Comparison of ENCODE assay signal across 8 cellular contexts in genomic region chr1:6603424-6603850, GRCh38. TPM values are rescaled to one million over a fixed set of nuclear protein-coding genes. Genes with fewer than 3 reads are reported as not detected.
DNase-seq lines count a peak whose midpoint lies in the region; ATAC-seq, FAIRE-seq and TF ChIP-seq lines count a peak whose summit lies in the region.

No MANE protein-coding gene starts in this region.

- peaks cover 5% of the 10 kb centered on the region for H3K27me3 Mint-ChIP-seq in activated naive CD8-positive, alpha-beta T cell treated with anti-CD3 and anti-CD28 coated beads, Interleukin-2, amount 10 ng/mL, durations not matched to agents 7 days and 5 days

- intact Hi-C loops in left ventricle myocardium superior (cut with micrococcal nuclease) = no loop called here

- H3K36me3 Mint-ChIP-seq in activated naive CD8-positive, alpha-beta T cell treated with anti-CD3 and anti-CD28 coated beads, Interleukin-2, amount 10 ng/mL, durations not matched to agents 7 days and 5 days = no peaks in the 10 kb centered on the region

- H3K9me3 Mint-ChIP-seq in activated naive CD8-positive, alpha-beta T cell treated with anti-CD3 and anti-CD28 coated beads, Interleukin-2, amount 10 ng/mL, durations not matched to agents 7 days and 5 days = no peaks in the 10 kb centered on the region

- peak; percentile 66 for DNase-seq in GM12865 (ENCODE audit: low read depth)
- DNase-seq in SIG-M5 treated with dmso at 0.1 percent for 504 hours (lab: John Stamatoyannopoulos, UW; ENCODE audit: unreplicated experiment) = peak; percentile 58
- DNase-seq in activated naive CD8-positive, alpha-beta T cell treated with anti-CD3 and anti-CD28 coated beads, Interleukin-2, amount 10 ng/mL, durations not matched to agents 7 days and 5 days = peak; percentile 73
- peak; percentile 73 for DNase-seq in left ventricle myocardium superior
- peak; percentile 74 for DNase-seq in renal cortical epithelial cell (ENCODE audit: low read depth)
- DNase-seq in D721Med (ENCODE audit: insufficient read length, low spot score) = no peak
- DNase-seq in NK-92 treated with Interleukin-12 subunit alpha and Interleukin-12 subunit beta, amount 100 ng/mL, for 24 hours (lab: John Stamatoyannopoulos, UW) = no peak

- no peak for FAIRE-seq in D721Med (lab: Jason Lieb, UNC)

- POLR2A ChIA-PET in activated naive CD8-positive, alpha-beta T cell treated with anti-CD3 and anti-CD28 coated beads, Interleukin-2, amount 10 ng/mL, durations not matched to agents 7 days and 5 days (lab: Charles Lee) = interaction anchor here (0.8 to 4.6 kb wide), 9 partner anchors 9 to 113 kb away, joined by 3 to 38 read pairs (median 4); partner anchors contain the start of genes NOL9, PHF13, TAS1R1 and ZBTB48

- peak overlapping the region; percentile 64 for H3K4me3 ChIP-seq in GM12865 (ENCODE audit: low read depth, low read length)

- peaks cover 25% of the 10 kb centered on the region for H3K4me1 Mint-ChIP-seq in activated naive CD8-positive, alpha-beta T cell treated with anti-CD3 and anti-CD28 coated beads, Interleukin-2, amount 10 ng/mL, durations not matched to agents 7 days and 5 days

- ATAC-seq in HG02938 (IDR thresholded peaks at IDR 0.05; ENCODE audit: unreplicated experiment) = peak; percentile 28
- peak; percentile 6 for ATAC-seq in activated naive CD8-positive, alpha-beta T cell treated with anti-CD3 and anti-CD28 coated beads, Interleukin-2, amount 10 ng/mL, durations not matched to agents 7 days and 5 days (ENCODE audit: low read depth)
- ATAC-seq in left ventricle myocardium superior = peak; percentile 26

- peak overlapping the region; percentile 83 for H3K4me3 Mint-ChIP-seq in activated naive CD8-positive, alpha-beta T cell treated with anti-CD3 and anti-CD28 coated beads, Interleukin-2, amount 10 ng/mL, durations not matched to agents 7 days and 5 days

- peak overlapping the region; percentile 94 for H3K27ac Mint-ChIP-seq in activated naive CD8-positive, alpha-beta T cell treated with anti-CD3 and anti-CD28 coated beads, Interleukin-2, amount 10 ng/mL, durations not matched to agents 7 days and 5 days

- no peak for TF ChIP-seq CTCF in GM12865 (IDR thresholded peaks at IDR 0.05; ENCODE audit: insufficient read depth, low read depth, low read length, missing control alignments)
- TF ChIP-seq CTCF in D721Med (IDR thresholded peaks at IDR 0.05; ENCODE audit: insufficient read depth, missing control alignments) = no peak

RNA-seq across cellular contexts. Expression of gene KLHL21, which starts 0.8 kb away (rescaled TPM):
- total RNA-seq in activated naive CD8-positive, alpha-beta T cell treated with anti-CD3 and anti-CD28 coated beads, Interleukin-2, amount 10 ng/mL, durations not matched to agents 7 days and 5 days = 10 to 100 TPM; 39.0 to 42.0 TPM
- total RNA-seq in left ventricle myocardium superior (131 TPM), renal cortical epithelial cell (29.5 and 59.7 TPM in 2 replicates)

RNA-seq across cellular contexts. Expression of gene PHF13, which starts 10.1 kb away (rescaled TPM):
- 10 to 100 TPM; 12.1 TPM for total RNA-seq in activated naive CD8-positive, alpha-beta T cell treated with anti-CD3 and anti-CD28 coated beads, Interleukin-2, amount 10 ng/mL, durations not matched to agents 7 days and 5 days
- total RNA-seq in left ventricle myocardium superior (7.5 TPM), renal cortical epithelial cell (8.2 and 22.4 TPM in 2 replicates)

RNA-seq across cellular contexts. Expression of gene THAP3, which starts 21.2 kb away (rescaled TPM):
- 10 to 100 TPM; 21.5 to 25.4 TPM for total RNA-seq in activated naive CD8-positive, alpha-beta T cell treated with anti-CD3 and anti-CD28 coated beads, Interleukin-2, amount 10 ng/mL, durations not matched to agents 7 days and 5 days
- total RNA-seq in left ventricle myocardium superior = 14.9 TPM
- 17.0 and 20.9 TPM in 2 replicates for total RNA-seq in renal cortical epithelial cell

RNA-seq across cellular contexts. Expression of gene ZBTB48, which starts 23.6 kb away (rescaled TPM):
- 10 to 100 TPM; 42.7 to 52.9 TPM for total RNA-seq in activated naive CD8-positive, alpha-beta T cell treated with anti-CD3 and anti-CD28 coated beads, Interleukin-2, amount 10 ng/mL, durations not matched to agents 7 days and 5 days
- 13.3 TPM for total RNA-seq in left ventricle myocardium superior
- total RNA-seq in renal cortical epithelial cell = 19.3 and 21.2 TPM in 2 replicates

RNA-seq across cellular contexts. Expression of gene TAS1R1, which starts 48.3 kb away (rescaled TPM):
- not detected for total RNA-seq in activated naive CD8-positive, alpha-beta T cell treated with anti-CD3 and anti-CD28 coated beads, Interleukin-2, amount 10 ng/mL, durations not matched to agents 7 days and 5 days
- total RNA-seq in left ventricle myocardium superior (not detected), renal cortical epithelial cell (not detected in 2 replicates)

Comparison
In these comparisons a context has a peak if more than half of its experiments do, and no peak if none do; other contexts are left out.
1. DNase-seq: peak in GM12865 (single experiment), SIG-M5 treated with dmso at 0.1 percent for 504 hours (single experiment), activated naive CD8-positive, alpha-beta T cell treated with anti-CD3 and anti-CD28 coated beads, Interleukin-2, amount 10 ng/mL, durations not matched to agents 7 days and 5 days (single experiment), left ventricle myocardium superior (single experiment) and renal cortical epithelial cell (single experiment); none in D721Med (single experiment) and NK-92 treated with Interleukin-12 subunit alpha and Interleukin-12 subunit beta, amount 100 ng/mL, for 24 hours (single experiment).
2. Peak in every context shown above with its lines, with median percentiles within 50 percentile points of each other: ATAC-seq.